In genomic region chr1:228280106-228280901, GRCh38 we compare ENCODE assay signal across 26 cellular contexts.
A peak's percentile ranks its signal among the peaks of the same experiment; 100 is the strongest.
DNase-seq lines count a peak whose midpoint lies in the region; ATAC-seq, FAIRE-seq and TF ChIP-seq lines count a peak whose summit lies in the region.
"Had no signal": no experiment of that assay in that cellular context is flagged by ENCODE, and none has a peak within 500 bp of the region (broad histone marks: within the 10 kb centered on the region; RNA-seq: fewer than 3 reads in every experiment).

No MANE protein-coding gene starts in this region.

- H3K4me1 ChIP-seq in left ventricle myocardium inferior = peaks cover 12% of the 10 kb centered on the region
- H3K4me1 ChIP-seq in upper lobe of left lung = peaks cover under 1 to 12% (median 8%) of the 10 kb centered on the region in 4 donors
- H3K4me1 ChIP-seq: foreskin keratinocyte, prostate gland had no signal

- DNase-seq in Right ventricle myocardium inferior (ENCODE audit: missing footprints) (peak; percentile 63), left ventricle myocardium inferior (no peak), chondrocyte (ENCODE audit: low spot score) (peak; percentile 84), mesenteric fat pad (ENCODE audit: low spot score) (peak; percentile 88), upper lobe of left lung (peak; percentile 19 to 73), NCI-H2196 (lab: John Stamatoyannopoulos, UW; ENCODE audit: unreplicated experiment) (no peak), H54 (ENCODE audit: insufficient read length, low spot score) (no peak)
- DNase-seq: activated gamma-delta T cell treated with Interleukin-2 at 50 U/mL for 16 hours; activated T-cell treated with anti-CD3 and anti-CD28 coated beads for 4 hours; brain microvascular endothelial cell; DMS79; effector memory CD8-positive, alpha-beta T cell; foreskin keratinocyte; Karpas-422; MV-4-11; NCI-H1694 treated with DMSO at 0.1 percent for 48 hours; NCI-H526 treated with DMSO at 0.1 percent for 48 hours; T-helper 9 cell had no signal

- no peak for FAIRE-seq in H54 (lab: Jason Lieb, UNC)
- FAIRE-seq: colon had no signal

- H3K27me3 ChIP-seq in left ventricle myocardium inferior (ENCODE audit: low read depth) (no peaks in the 10 kb centered on the region), upper lobe of left lung (no peaks in the 10 kb centered on the region)
- H3K27me3 ChIP-seq: adrenal gland, brain microvascular endothelial cell, foreskin keratinocyte had no signal

- no peak overlapping the region for H3K27ac Mint-ChIP-seq in chondrocyte (ENCODE audit: unreplicated experiment)
- H3K27ac Mint-ChIP-seq: B cell; effector memory CD8-positive, alpha-beta T cell had no signal

- H3K27ac ChIP-seq in left ventricle myocardium inferior (replicated peaks) (no peak overlapping the region), upper lobe of left lung (no peak overlapping the region)
- H3K27ac ChIP-seq: adrenal gland, brain microvascular endothelial cell, foreskin keratinocyte, neutrophil, prostate gland had no signal

- H3K36me3 Mint-ChIP-seq in chondrocyte (ENCODE audit: low read depth) = no peaks in the 10 kb centered on the region

- H3K4me3 Mint-ChIP-seq in chondrocyte (ENCODE audit: unreplicated experiment) = no peak overlapping the region
- H3K4me3 Mint-ChIP-seq: B cell; effector memory CD8-positive, alpha-beta T cell had no signal

- no peak for TF ChIP-seq CTCF in left ventricle myocardium inferior (IDR thresholded peaks at IDR 0.05; ENCODE audit: borderline replicate concordance)
- TF ChIP-seq CTCF in chondrocyte (IDR thresholded peaks at IDR 0.05) = no peak
- TF ChIP-seq CTCF in upper lobe of left lung (IDR thresholded peaks at IDR 0.05) = no peak

- no peak for TF ChIP-seq EP300 in upper lobe of left lung (IDR thresholded peaks at IDR 0.05)

- TF ChIP-seq POLR2A in upper lobe of left lung (IDR thresholded peaks at IDR 0.05) (no peak), H54 (IDR thresholded peaks at IDR 0.05; ENCODE audit: low read depth, low read length) (no peak)

- peaks cover under 1% of the 10 kb centered on the region for H3K4me1 Mint-ChIP-seq in chondrocyte (ENCODE audit: low read depth)

- intact Hi-C loops in Right ventricle myocardium inferior (cut with DNase I) = no loop called here
- intact Hi-C loops in left ventricle myocardium inferior (cut with micrococcal nuclease) = no loop called here

- no peak for ATAC-seq in Right ventricle myocardium inferior
- no peak for ATAC-seq in upper lobe of left lung (ENCODE audit: low FRiP score in 2 of 2)
- ATAC-seq in GM18868 (IDR thresholded peaks at IDR 0.05; ENCODE audit: unreplicated experiment) = no peak
- ATAC-seq: effector memory CD8-positive, alpha-beta T cell; esophagus mucosa; foreskin keratinocyte had no signal

- H3K9me3 ChIP-seq in left ventricle myocardium inferior (replicated peaks) (no peaks in the 10 kb centered on the region), upper lobe of left lung (no peaks in the 10 kb centered on the region)
- H3K9me3 ChIP-seq: adrenal gland, HAP-1, neutrophil, prostate gland had no signal

- 93 to 99% methylated on average over 29 to 48 of the region's 48 CpGs for WGBS in upper lobe of left lung, 2 donors

- no peaks in the 10 kb centered on the region for H3K9me3 Mint-ChIP-seq in chondrocyte (ENCODE audit: low read depth)
- H3K9me3 Mint-ChIP-seq: effector memory CD8-positive, alpha-beta T cell had no signal

- H3K36me3 ChIP-seq in left ventricle myocardium inferior = peaks cover 92% of the 10 kb centered on the region
- peaks cover 0 to 60% (median 20%) of the 10 kb centered on the region in 4 donors for H3K36me3 ChIP-seq in upper lobe of left lung
- H3K36me3 ChIP-seq: adrenal gland, brain microvascular endothelial cell, HAP-1, neutrophil, prostate gland had no signal

- H3K4me3 ChIP-seq in left ventricle myocardium inferior = no peak overlapping the region
- no peak overlapping the region for H3K4me3 ChIP-seq in upper lobe of left lung
- H3K4me3 ChIP-seq: adrenal gland, HAP-1, prostate gland had no signal

- no peaks in the 10 kb centered on the region for H3K27me3 Mint-ChIP-seq in chondrocyte (ENCODE audit: low read depth)
- H3K27me3 Mint-ChIP-seq: B cell; effector memory CD8-positive, alpha-beta T cell had no signal

Comparison
In these comparisons a context has a peak if more than half of its experiments do, and no peak if none do; other contexts are left out.
1. DNase-seq: peak in Right ventricle myocardium inferior (single experiment), chondrocyte (single experiment), mesenteric fat pad (single experiment) and upper lobe of left lung (2 of 2); none in left ventricle myocardium inferior (single experiment), NCI-H2196 (single experiment) and H54 (single experiment).